Comparison of ENCODE assay signal across 8 cellular contexts in genomic region chr1:157369808-157370521, GRCh38.
DNase-seq lines count a peak whose midpoint lies in the region; ATAC-seq and FAIRE-seq lines count a peak whose summit lies in the region.

No MANE protein-coding gene starts in this region.

- no peaks in the 10 kb centered on the region for H3K4me1 Mint-ChIP-seq in stimulated activated naive CD8-positive, alpha-beta T cell treated with anti-CD3 and anti-CD28 coated beads, Interleukin-15, amount 100 ng/mL, for 72 hours

- FAIRE-seq in colon (lab: Jason Lieb, UNC), result peak; percentile 62

- no peak overlapping the region for H3K4me3 Mint-ChIP-seq in stimulated activated naive CD8-positive, alpha-beta T cell treated with anti-CD3 and anti-CD28 coated beads, Interleukin-15, amount 100 ng/mL, for 72 hours

- H3K27me3 Mint-ChIP-seq in stimulated activated naive CD8-positive, alpha-beta T cell treated with anti-CD3 and anti-CD28 coated beads, Interleukin-15, amount 100 ng/mL, for 72 hours, result peaks cover 16% of the 10 kb centered on the region

- H3K27ac Mint-ChIP-seq in stimulated activated naive CD8-positive, alpha-beta T cell treated with anti-CD3 and anti-CD28 coated beads, Interleukin-15, amount 100 ng/mL, for 72 hours, result no peak overlapping the region

- H3K9me3 Mint-ChIP-seq in stimulated activated naive CD8-positive, alpha-beta T cell treated with anti-CD3 and anti-CD28 coated beads, Interleukin-15, amount 100 ng/mL, for 72 hours, result no peaks in the 10 kb centered on the region

- ATAC-seq in left lobe of liver, result peak; percentile 99
- peak; percentile 60 for ATAC-seq in stimulated activated naive CD8-positive, alpha-beta T cell treated with anti-CD3 and anti-CD28 coated beads, Interleukin-15, amount 100 ng/mL, for 72 hours

- DNase-seq in activated gamma-delta T cell treated with Interleukin-2 at 50 U/mL for 16 hours (peak; percentile 38), activated gamma-delta T cell (lab: John Stamatoyannopoulos, UW) (no peak), Kasumi-1 (lab: John Stamatoyannopoulos, UW) (peak; percentile 49 to 52), SKM-1 treated with dmso at 0.1 percent for 144 hours (lab: John Stamatoyannopoulos, UW; ENCODE audit: unreplicated experiment) (peak; percentile 58), left lobe of liver (ENCODE audit: low spot score) (no peak), amniotic stem cell (lab: John Stamatoyannopoulos, UW) (no peak)
- DNase-seq in stimulated activated naive CD8-positive, alpha-beta T cell treated with anti-CD3 and anti-CD28 coated beads, Interleukin-15, amount 100 ng/mL, for 72 hours, result peak; percentile 31 to 33

Comparison
In these comparisons a context has a peak if more than half of its experiments do, and no peak if none do; other contexts are left out.
1. DNase-seq: peak in activated gamma-delta T cell treated with Interleukin-2 at 50 U/mL for 16 hours (single experiment), Kasumi-1 (2 of 2), SKM-1 treated with dmso at 0.1 percent for 144 hours (single experiment) and stimulated activated naive CD8-positive, alpha-beta T cell treated with anti-CD3 and anti-CD28 coated beads, Interleukin-15, amount 100 ng/mL, for 72 hours (2 of 2); none in activated gamma-delta T cell (single experiment), left lobe of liver (single experiment) and amniotic stem cell (single experiment).